In genomic region chr14:105439179-105439578, GRCh38 we compare ENCODE assay signal across 21 cellular contexts. TPM values are rescaled to one million over a fixed set of nuclear protein-coding genes. Genes with fewer than 3 reads are reported as not detected.
DNase-seq lines count a peak whose midpoint lies in the region; ATAC-seq, FAIRE-seq and TF ChIP-seq lines count a peak whose summit lies in the region.
"Had no signal": no experiment of that assay in that cellular context is flagged by ENCODE, and none has a peak within 500 bp of the region (broad histone marks: within the 10 kb centered on the region; RNA-seq: fewer than 3 reads in every experiment).

No MANE protein-coding gene starts in this region.

- H3K4me2 ChIP-seq in HepG2 (ENCODE audit: low read depth, low read length): no peak overlapping the region

- H3K4me3 ChIP-seq in right cardiac atrium (ENCODE audit: low read length) (no peak overlapping the region), HepG2 (replicated peaks in 1 of 3; ENCODE audit: insufficient read depth in 1 of 3, low read depth in 2 of 3, low read length in 3 of 3) (no peak overlapping the region)
- H3K4me3 ChIP-seq: GM23248, K562 had no signal

- intact Hi-C loops in right cardiac atrium (cut with DNase I): no loop called here
- intact Hi-C loops in cardiac septum (cut with DNase I): no loop called here
- intact Hi-C loops in HepG2 (cut with micrococcal nuclease; ENCODE audit: unreplicated experiment): no loop called here

- no peak overlapping the region for H3K9ac ChIP-seq in HepG2 (ENCODE audit: insufficient read depth, low read depth, low read length)
- H3K9ac ChIP-seq: GM23248 had no signal

- in situ Hi-C loops in HepG2 (cut with HindIII; ENCODE audit: extremely low pct_ligation_motif_present, low pct_unique_long_range_greater_than_20kb): no loop called here

- 0 out of 2 replicates have a peak, but pooled peaks cover 3% of the 10 kb centered on the region for H4K20me1 ChIP-seq in HepG2 (ENCODE audit: insufficient read depth, low read length)

- H3K4me1 ChIP-seq in right cardiac atrium (ENCODE audit: control insufficient read depth, insufficient read depth, low read length) (no peaks in the 10 kb centered on the region), HepG2 (ENCODE audit: insufficient read depth, low read length) (no peaks in the 10 kb centered on the region)

- H3K27ac ChIP-seq in right cardiac atrium (ENCODE audit: low read length): no peak overlapping the region
- H3K27ac ChIP-seq in HepG2 (ENCODE audit: extremely low read length, insufficient read depth, low read length): no peak overlapping the region
- H3K27ac ChIP-seq: GM23248 had no signal

- CTCF ChIA-PET in HepG2 (lab: Yijun Ruan, JAX; ENCODE audit: low intra/inter-chr PET ratio, low total read pairs): no interaction called here

- peaks cover 10 to 35% of the 10 kb centered on the region in 2 experiments for H3K36me3 ChIP-seq in HepG2 (replicated peaks in 1 of 2; ENCODE audit: control insufficient read depth in 1 of 2, insufficient read depth in 2 of 2, low read length in 2 of 2)

- H3K27me3 ChIP-seq in right cardiac atrium (ENCODE audit: control insufficient read depth, insufficient read depth) (no peaks in the 10 kb centered on the region), HepG2 (ENCODE audit: control insufficient read depth in 1 of 2, insufficient read depth in 2 of 2, low read length in 2 of 2) (no peaks in the 10 kb centered on the region)

- TF ChIP-seq POLR2A in HepG2 (IDR thresholded peaks at IDR 0.05; ENCODE audit: insufficient read depth in 1 of 2, low read depth in 2 of 2, low read length in 2 of 2): no peak

- DNase-seq in right cardiac atrium: peak in 2 of 3 donors; percentile 28 to 32
- DNase-seq in cardiac septum (ENCODE audit: low spot score): no peak
- no peak for DNase-seq in HTR-8/SVneo (ENCODE audit: insufficient read length, low spot score)
- DNase-seq in HepG2 (ENCODE audit: low spot score): no peak
- no peak for DNase-seq in GOT3 (lab: John Stamatoyannopoulos, UW)
- DNase-seq: ACHN; Calu3; CD8-positive, alpha-beta T cell; DMS 273 treated with DMSO at 0.1 percent for 48 hours; DMS53; DND-41; EL; GM23248; H7; HFFc6 had no signal

- BruUV-seq in HepG2 (replicated peaks; lab: Mats Ljungman, UMichigan): no TSS peak

- TF ChIP-seq EP300 in HepG2 (IDR thresholded peaks at IDR 0.05; ENCODE audit: low read depth in 2 of 2, low read length in 2 of 2): no peak
- no peak for TF ChIP-seq EP300 in HepG2 (CRISPR knock-in tag; IDR thresholded peaks at IDR 0.05; ENCODE audit: borderline replicate concordance)

- POLR2A ChIA-PET in HepG2 (lab: Yijun Ruan, JAX): no interaction called here

- WGBS in right cardiac atrium: 88% methylated on average over 11 of the region's 11 CpGs
- 86% methylated on average over 9 of the region's 11 CpGs for WGBS in HepG2 (ENCODE audit: low lambda C conversion rate)

- no peak for TF ChIP-seq RAD21 in HepG2 (CRISPR knock-in tag; IDR thresholded peaks at IDR 0.05)

- peaks cover 33% of the 10 kb centered on the region for H3K79me2 ChIP-seq in HepG2 (ENCODE audit: insufficient read depth, low read length)

- ATAC-seq in right cardiac atrium (peak in 1 of 2 donors; percentile 27), HepG2 (peak; percentile 7; the same call in 1 of the 3 replicates), GM18907 (IDR thresholded peaks at IDR 0.05; ENCODE audit: unreplicated experiment) (no peak)
- ATAC-seq: CD8-positive, alpha-beta T cell; HCT116; K562 had no signal

- FAIRE-seq in HTR-8/SVneo (lab: Jason Lieb, UNC) (peak; percentile 33), HepG2 (lab: Jason Lieb, UNC) (no peak)
- FAIRE-seq: G401.6, GM12891, K562 had no signal

- H3K9me3 ChIP-seq in right cardiac atrium (ENCODE audit: control insufficient read depth, low read length) (no peaks in the 10 kb centered on the region), HepG2 (ENCODE audit: low read length) (no peaks in the 10 kb centered on the region)

- no peak overlapping the region for H2AFZ ChIP-seq in HepG2 (ENCODE audit: low read length)
- H2AFZ ChIP-seq: GM23248 had no signal

- no peak for TF ChIP-seq CTCF in HepG2 (CRISPR knock-in tag; IDR thresholded peaks at IDR 0.05)

RNA-seq across cellular contexts. Expression of gene MTA1, which starts 19.6 kb away (rescaled TPM):
- total RNA-seq in right cardiac atrium (100 to 1,000 TPM; 121 to 179 (median 157) TPM), cardiac septum (140 TPM), HepG2 (2016; rRNA removed; fragmentation: Illumina TruSeq; extraction: Trizol) (19.1 and 35.2 TPM in 2 replicates)
- polyA plus RNA-seq in right cardiac atrium (131 TPM), HepG2 (2011; rRNA removed) (85.7 and 85.8 TPM in 2 replicates)
- total RNA-seq in HepG2 (2016; cell fraction: cytosol; rRNA removed; fragmentation: Illumina TruSeq; extraction: Trizol; ENCODE audit: low read depth): 56.8 and 63.0 TPM in 2 replicates
- 14.0 and 38.5 TPM in 2 replicates for total RNA-seq in HepG2 (2016; cell fraction: insoluble cytoplasmic fraction; rRNA removed; fragmentation: Illumina TruSeq; extraction: Trizol)
- 52.7 and 56.0 TPM in 2 replicates for total RNA-seq in HepG2 (2016; cell fraction: membrane; rRNA removed; fragmentation: Illumina TruSeq; extraction: Trizol)
- 47.2 and 51.4 TPM in 2 replicates for total RNA-seq in HepG2 (2016; cell fraction: nucleus; rRNA removed; fragmentation: Illumina TruSeq; extraction: Trizol)
- 39.0 and 48.4 TPM in 2 replicates for polyA plus RNA-seq in HepG2 (2011; cell fraction: cytosol; rRNA removed)
- 409 and 581 TPM in 2 replicates for polyA plus RNA-seq in HepG2 (2011; cell fraction: nucleus; rRNA removed)
- polyA plus RNA-seq in HepG2 (2012): 58.3 and 62.1 TPM in 2 replicates
- 51.1 and 53.5 TPM in 2 replicates for polyA plus RNA-seq in HepG2 (2016; cell fraction: cytosol; fragmentation: Illumina TruSeq; extraction: Trizol; ENCODE audit: low read depth)
- polyA plus RNA-seq in HepG2 (2016; cell fraction: insoluble cytoplasmic fraction; fragmentation: Illumina TruSeq; extraction: Trizol; ENCODE audit: low read depth): 36.2 and 45.8 TPM in 2 replicates
- 82.4 and 89.9 TPM in 2 replicates for polyA plus RNA-seq in HepG2 (2016; cell fraction: membrane; fragmentation: Illumina TruSeq; extraction: Trizol; ENCODE audit: low read depth)
- polyA plus RNA-seq in HepG2 (2016; cell fraction: nucleus; fragmentation: Illumina TruSeq; extraction: Trizol; ENCODE audit: insufficient read depth, low read depth): 244 and 255 TPM in 2 replicates
- 53.3 and 73.7 TPM in 2 replicates for polyA minus RNA-seq in HepG2 (2011; rRNA and poly(A)+ RNA removed; ENCODE audit: low replicate concordance)
- polyA minus RNA-seq in HepG2 (2011; cell fraction: cytosol; rRNA and poly(A)+ RNA removed): 58.3 and 59.6 TPM in 2 replicates
- 88.5 and 90.4 TPM in 2 replicates for polyA minus RNA-seq in HepG2 (2011; cell fraction: nucleus; rRNA and poly(A)+ RNA removed)

RNA-seq across cellular contexts. Expression of gene CRIP2, which starts 35.4 kb away (rescaled TPM):
- total RNA-seq in right cardiac atrium (1,000 to 10,000 TPM; 1,091 to 1,370 (median 1,238) TPM), cardiac septum (918 TPM), HepG2 (2016; rRNA removed; fragmentation: Illumina TruSeq; extraction: Trizol) (32.1 and 37.9 TPM in 2 replicates)
- polyA plus RNA-seq in right cardiac atrium (1,790 TPM), HepG2 (2011; rRNA removed) (18.0 and 31.6 TPM in 2 replicates)
- total RNA-seq in HepG2 (2016; cell fraction: cytosol; rRNA removed; fragmentation: Illumina TruSeq; extraction: Trizol; ENCODE audit: low read depth): 22.2 and 30.3 TPM in 2 replicates
- total RNA-seq in HepG2 (2016; cell fraction: insoluble cytoplasmic fraction; rRNA removed; fragmentation: Illumina TruSeq; extraction: Trizol): 29.1 and 37.9 TPM in 2 replicates
- total RNA-seq in HepG2 (2016; cell fraction: membrane; rRNA removed; fragmentation: Illumina TruSeq; extraction: Trizol): 30.8 and 36.2 TPM in 2 replicates
- total RNA-seq in HepG2 (2016; cell fraction: nucleus; rRNA removed; fragmentation: Illumina TruSeq; extraction: Trizol): 14.7 and 15.4 TPM in 2 replicates
- 18.1 and 57.4 TPM in 2 replicates for polyA plus RNA-seq in HepG2 (2011; cell fraction: cytosol; rRNA removed)
- 37.9 and 74.0 TPM in 2 replicates for polyA plus RNA-seq in HepG2 (2011; cell fraction: nucleus; rRNA removed)
- polyA plus RNA-seq in HepG2 (2012): 3.6 and 7.4 TPM in 2 replicates
- polyA plus RNA-seq in HepG2 (2016; cell fraction: cytosol; fragmentation: Illumina TruSeq; extraction: Trizol; ENCODE audit: low read depth): 34.0 and 41.4 TPM in 2 replicates
- polyA plus RNA-seq in HepG2 (2016; cell fraction: insoluble cytoplasmic fraction; fragmentation: Illumina TruSeq; extraction: Trizol; ENCODE audit: low read depth): 44.2 and 51.5 TPM in 2 replicates
- polyA plus RNA-seq in HepG2 (2016; cell fraction: membrane; fragmentation: Illumina TruSeq; extraction: Trizol; ENCODE audit: low read depth): 41.2 and 43.7 TPM in 2 replicates
- 39.7 and 41.0 TPM in 2 replicates for polyA plus RNA-seq in HepG2 (2016; cell fraction: nucleus; fragmentation: Illumina TruSeq; extraction: Trizol; ENCODE audit: insufficient read depth, low read depth)
- 21.4 and 23.6 TPM in 2 replicates for polyA minus RNA-seq in HepG2 (2011; rRNA and poly(A)+ RNA removed; ENCODE audit: low replicate concordance)
- 8.4 and 15.7 TPM in 2 replicates for polyA minus RNA-seq in HepG2 (2011; cell fraction: cytosol; rRNA and poly(A)+ RNA removed)
- 2.2 and 7.5 TPM in 2 replicates for polyA minus RNA-seq in HepG2 (2011; cell fraction: nucleus; rRNA and poly(A)+ RNA removed)

RNA-seq across cellular contexts. Expression of gene TEX22, which starts 40.8 kb away (rescaled TPM):
- total RNA-seq in right cardiac atrium: 1 to 10 TPM in 2 of 4 donors, under 1 TPM in 2; 0.46 to 1.9 (median 1.00) TPM
- 0.05 TPM for polyA plus RNA-seq in right cardiac atrium
- 0.46 TPM for total RNA-seq in cardiac septum
- 0.27 and 0.55 TPM in 2 replicates for total RNA-seq in HepG2 (2016; rRNA removed; fragmentation: Illumina TruSeq; extraction: Trizol)
- total RNA-seq in HepG2 (2016; cell fraction: cytosol; rRNA removed; fragmentation: Illumina TruSeq; extraction: Trizol; ENCODE audit: low read depth): not detected in 2 replicates
- not detected in 2 replicates for total RNA-seq in HepG2 (2016; cell fraction: insoluble cytoplasmic fraction; rRNA removed; fragmentation: Illumina TruSeq; extraction: Trizol)
- not detected in 2 replicates for total RNA-seq in HepG2 (2016; cell fraction: membrane; rRNA removed; fragmentation: Illumina TruSeq; extraction: Trizol)
- not detected in 2 replicates for total RNA-seq in HepG2 (2016; cell fraction: nucleus; rRNA removed; fragmentation: Illumina TruSeq; extraction: Trizol)
- polyA plus RNA-seq in HepG2 (2011; rRNA removed): 0.07 and 0.16 TPM in 2 replicates
- polyA plus RNA-seq in HepG2 (2011; cell fraction: cytosol; rRNA removed): not detected in 2 replicates
- polyA plus RNA-seq in HepG2 (2011; cell fraction: nucleus; rRNA removed): 0.56 and 1.2 TPM in 2 replicates
- polyA plus RNA-seq in HepG2 (2012): 0.13 and 0.23 TPM in 2 replicates
- not detected in 2 replicates for polyA plus RNA-seq in HepG2 (2016; cell fraction: cytosol; fragmentation: Illumina TruSeq; extraction: Trizol; ENCODE audit: low read depth)
- polyA plus RNA-seq in HepG2 (2016; cell fraction: insoluble cytoplasmic fraction; fragmentation: Illumina TruSeq; extraction: Trizol; ENCODE audit: low read depth): not detected in 2 replicates
- polyA plus RNA-seq in HepG2 (2016; cell fraction: membrane; fragmentation: Illumina TruSeq; extraction: Trizol; ENCODE audit: low read depth): not detected in 2 replicates
- polyA plus RNA-seq in HepG2 (2016; cell fraction: nucleus; fragmentation: Illumina TruSeq; extraction: Trizol; ENCODE audit: insufficient read depth, low read depth): not detected in 2 replicates
- 0.16 and 0.82 TPM in 2 replicates for polyA minus RNA-seq in HepG2 (2011; rRNA and poly(A)+ RNA removed; ENCODE audit: low replicate concordance)
- polyA minus RNA-seq in HepG2 (2011; cell fraction: cytosol; rRNA and poly(A)+ RNA removed): not detected in 2 replicates
- 0.62 TPM in 1 of 2 replicates, not detected in the other for polyA minus RNA-seq in HepG2 (2011; cell fraction: nucleus; rRNA and poly(A)+ RNA removed)
- total RNA-seq: A172 had no signal

RNA-seq across cellular contexts. Expression of gene CRIP1, which starts 47.5 kb away (rescaled TPM):
- 100 to 1,000 TPM; 161 to 218 (median 192) TPM for total RNA-seq in right cardiac atrium
- 243 TPM for polyA plus RNA-seq in right cardiac atrium
- total RNA-seq in cardiac septum: 68.2 TPM
- total RNA-seq in HepG2 (2016; rRNA removed; fragmentation: Illumina TruSeq; extraction: Trizol): 53.9 and 59.7 TPM in 2 replicates
- 18.2 and 27.4 TPM in 2 replicates for total RNA-seq in HepG2 (2016; cell fraction: cytosol; rRNA removed; fragmentation: Illumina TruSeq; extraction: Trizol; ENCODE audit: low read depth)
- 53.1 and 55.2 TPM in 2 replicates for total RNA-seq in HepG2 (2016; cell fraction: insoluble cytoplasmic fraction; rRNA removed; fragmentation: Illumina TruSeq; extraction: Trizol)
- 23.1 and 27.8 TPM in 2 replicates for total RNA-seq in HepG2 (2016; cell fraction: membrane; rRNA removed; fragmentation: Illumina TruSeq; extraction: Trizol)
- 25.3 and 26.5 TPM in 2 replicates for total RNA-seq in HepG2 (2016; cell fraction: nucleus; rRNA removed; fragmentation: Illumina TruSeq; extraction: Trizol)
- 59.5 and 62.2 TPM in 2 replicates for polyA plus RNA-seq in HepG2 (2011; rRNA removed)
- polyA plus RNA-seq in HepG2 (2011; cell fraction: cytosol; rRNA removed): 27.8 and 82.6 TPM in 2 replicates
- 47.3 and 55.5 TPM in 2 replicates for polyA plus RNA-seq in HepG2 (2011; cell fraction: nucleus; rRNA removed)
- 46.4 and 49.2 TPM in 2 replicates for polyA plus RNA-seq in HepG2 (2012)
- 85.4 and 115 TPM in 2 replicates for polyA plus RNA-seq in HepG2 (2016; cell fraction: cytosol; fragmentation: Illumina TruSeq; extraction: Trizol; ENCODE audit: low read depth)
- 142 and 159 TPM in 2 replicates for polyA plus RNA-seq in HepG2 (2016; cell fraction: insoluble cytoplasmic fraction; fragmentation: Illumina TruSeq; extraction: Trizol; ENCODE audit: low read depth)
- polyA plus RNA-seq in HepG2 (2016; cell fraction: membrane; fragmentation: Illumina TruSeq; extraction: Trizol; ENCODE audit: low read depth): 67.3 and 82.2 TPM in 2 replicates
- 136 and 137 TPM in 2 replicates for polyA plus RNA-seq in HepG2 (2016; cell fraction: nucleus; fragmentation: Illumina TruSeq; extraction: Trizol; ENCODE audit: insufficient read depth, low read depth)
- polyA minus RNA-seq in HepG2 (2011; rRNA and poly(A)+ RNA removed; ENCODE audit: low replicate concordance): 24.8 and 136 TPM in 2 replicates
- 20.6 and 28.4 TPM in 2 replicates for polyA minus RNA-seq in HepG2 (2011; cell fraction: cytosol; rRNA and poly(A)+ RNA removed)
- 4.7 and 11.8 TPM in 2 replicates for polyA minus RNA-seq in HepG2 (2011; cell fraction: nucleus; rRNA and poly(A)+ RNA removed)
- total RNA-seq: A172 had no signal

RNA-seq across cellular contexts. Expression of gene TEDC1, which starts 51.9 kb away (rescaled TPM):
- total RNA-seq in right cardiac atrium: 1 to 10 TPM; 5.2 to 6.9 (median 5.8) TPM
- 6.5 TPM for polyA plus RNA-seq in right cardiac atrium
- total RNA-seq in cardiac septum: 3.8 TPM
- total RNA-seq in HepG2 (2016; rRNA removed; fragmentation: Illumina TruSeq; extraction: Trizol): 20.7 and 27.4 TPM in 2 replicates
- total RNA-seq in HepG2 (2016; cell fraction: cytosol; rRNA removed; fragmentation: Illumina TruSeq; extraction: Trizol; ENCODE audit: low read depth): 9.2 and 10.3 TPM in 2 replicates
- 21.2 and 28.4 TPM in 2 replicates for total RNA-seq in HepG2 (2016; cell fraction: insoluble cytoplasmic fraction; rRNA removed; fragmentation: Illumina TruSeq; extraction: Trizol)
- total RNA-seq in HepG2 (2016; cell fraction: membrane; rRNA removed; fragmentation: Illumina TruSeq; extraction: Trizol): 12.9 and 13.8 TPM in 2 replicates
- total RNA-seq in HepG2 (2016; cell fraction: nucleus; rRNA removed; fragmentation: Illumina TruSeq; extraction: Trizol): 15.9 and 16.8 TPM in 2 replicates
- polyA plus RNA-seq in HepG2 (2011; rRNA removed): 5.7 and 7.3 TPM in 2 replicates
- 4.1 and 10.9 TPM in 2 replicates for polyA plus RNA-seq in HepG2 (2011; cell fraction: cytosol; rRNA removed)
- polyA plus RNA-seq in HepG2 (2011; cell fraction: nucleus; rRNA removed): 20.8 and 27.4 TPM in 2 replicates
- 4.5 and 5.0 TPM in 2 replicates for polyA plus RNA-seq in HepG2 (2012)
- 5.8 and 6.5 TPM in 2 replicates for polyA plus RNA-seq in HepG2 (2016; cell fraction: cytosol; fragmentation: Illumina TruSeq; extraction: Trizol; ENCODE audit: low read depth)
- polyA plus RNA-seq in HepG2 (2016; cell fraction: insoluble cytoplasmic fraction; fragmentation: Illumina TruSeq; extraction: Trizol; ENCODE audit: low read depth): 20.9 and 21.6 TPM in 2 replicates
- polyA plus RNA-seq in HepG2 (2016; cell fraction: membrane; fragmentation: Illumina TruSeq; extraction: Trizol; ENCODE audit: low read depth): 9.6 and 10.0 TPM in 2 replicates
- polyA plus RNA-seq in HepG2 (2016; cell fraction: nucleus; fragmentation: Illumina TruSeq; extraction: Trizol; ENCODE audit: insufficient read depth, low read depth): 36.1 and 37.5 TPM in 2 replicates
- 12.1 and 23.1 TPM in 2 replicates for polyA minus RNA-seq in HepG2 (2011; rRNA and poly(A)+ RNA removed; ENCODE audit: low replicate concordance)
- 2.8 and 5.5 TPM in 2 replicates for polyA minus RNA-seq in HepG2 (2011; cell fraction: cytosol; rRNA and poly(A)+ RNA removed)
- polyA minus RNA-seq in HepG2 (2011; cell fraction: nucleus; rRNA and poly(A)+ RNA removed): 7.3 and 9.0 TPM in 2 replicates

Comparison
In these comparisons a context has a peak if more than half of its experiments do, and no peak if none do; other contexts are left out.
1. DNase-seq: peak in right cardiac atrium (2 of 3); none in cardiac septum (single experiment), HTR-8/SVneo (single experiment), HepG2 (single experiment) and GOT3 (single experiment).
2. RNA of gene CRIP2, which starts 35.4 kb away (total RNA-seq): 1,091 to 1,370 TPM in right cardiac atrium and 918 TPM in cardiac septum (single experiment); 14.7 to 37.9 TPM in HepG2; every median in the first group is over 10 times any median in the second.